ENCODE assay signal across 9 cellular contexts in genomic region chr9:79581388-79581787, GRCh38. TPM values are rescaled to one million over a fixed set of nuclear protein-coding genes. Genes with fewer than 3 reads are reported as not detected.
DNase-seq lines count a peak whose midpoint lies in the region; TF ChIP-seq lines count a peak whose summit lies in the region.
"Had no signal": no experiment of that assay in that cellular context is flagged by ENCODE, and none has a peak within 500 bp of the region (broad histone marks: within the 10 kb centered on the region; RNA-seq: fewer than 3 reads in every experiment).

No MANE protein-coding gene starts in this region.

- H3K36me3 ChIP-seq in Loucy (ENCODE audit: insufficient read depth, low read length): peaks cover 11% of the 10 kb centered on the region; the same call in 1 of the 2 replicates
- no peaks in the 10 kb centered on the region for H3K36me3 ChIP-seq in MM.1S (replicated peaks; ENCODE audit: insufficient read depth, low read length)
- peaks cover 32% of the 10 kb centered on the region for H3K36me3 ChIP-seq in OCI-LY7 (ENCODE audit: insufficient read depth, low read length)
- H3K36me3 ChIP-seq: uterus had no signal

- H3K79me2 ChIP-seq in Loucy (ENCODE audit: insufficient read depth, low read length): peaks cover 97% of the 10 kb centered on the region
- H3K79me2 ChIP-seq in MM.1S (ENCODE audit: low read length): no peaks in the 10 kb centered on the region
- no peaks in the 10 kb centered on the region; the same call in 1 of the 2 replicates for H3K79me2 ChIP-seq in OCI-LY7 (ENCODE audit: insufficient read depth, low read depth, low read length)

- POLR2A ChIA-PET in OCI-LY7 (lab: Charles Lee): interaction anchor here (0.6 kb wide), 1 partner anchor 28 kb away, joined by 3 read pairs; no protein-coding TSS in a partner anchor

- H2AFZ ChIP-seq in Loucy (ENCODE audit: low read length): no peak overlapping the region
- H2AFZ ChIP-seq in MM.1S (ENCODE audit: low read length): no peak overlapping the region
- no peak overlapping the region for H2AFZ ChIP-seq in OCI-LY7 (ENCODE audit: low read length)

- TF ChIP-seq CTCF in Loucy (conservative IDR thresholded peaks at IDR 0.05; ENCODE audit: low read length): no peak
- no peak for TF ChIP-seq CTCF in cardiac fibroblast (IDR thresholded peaks at IDR 0.05; ENCODE audit: low read depth, low read length)
- no peak for TF ChIP-seq CTCF in nephron progenitor cell (IDR thresholded peaks at IDR 0.05)
- TF ChIP-seq CTCF in MM.1S (IDR thresholded peaks at IDR 0.05; ENCODE audit: low read length): no peak
- no peak for TF ChIP-seq CTCF in OCI-LY7 (conservative IDR thresholded peaks at IDR 0.05; ENCODE audit: low read length)

- CTCF ChIA-PET in OCI-LY7 (lab: Charles Lee; ENCODE audit: unreplicated experiment): no interaction called here

- peak overlapping the region; percentile 11 for H3K27ac Mint-ChIP-seq in nephron progenitor cell

- H3K36me3 Mint-ChIP-seq in nephron progenitor cell (ENCODE audit: low read depth): peaks cover 70% of the 10 kb centered on the region

- H3K27me3 Mint-ChIP-seq in nephron progenitor cell (ENCODE audit: low read depth, poor library complexity): no peaks in the 10 kb centered on the region

- DNase-seq in COR-L47 (lab: John Stamatoyannopoulos, UW) (peak; percentile 56), cardiac fibroblast (ENCODE audit: low read depth in 2 of 2) (peak; percentile 60), nephron progenitor cell (no peak), mesenteric fat pad (ENCODE audit: low spot score) (no peak), MM.1S (no peak), OCI-LY7 (ENCODE audit: low spot score) (no peak)
- DNase-seq in activated effector memory CD4-positive, alpha-beta T cell treated with anti-CD3 and anti-CD28 coated beads, Interleukin-2, amount 50 U/mL, for 16 hours: no peak
- DNase-seq: uterus had no signal

- H3K27ac ChIP-seq in MM.1S (ENCODE audit: low read length): no peak overlapping the region
- no peak overlapping the region for H3K27ac ChIP-seq in OCI-LY7 (ENCODE audit: low read depth, low read length, poor library complexity, severe bottlenecking)

- H3K9me2 ChIP-seq in Loucy (replicated peaks; ENCODE audit: low read depth, low read length): no peaks in the 10 kb centered on the region
- H3K9me2 ChIP-seq in MM.1S (replicated peaks; ENCODE audit: insufficient read depth, low read length): no peaks in the 10 kb centered on the region
- H3K9me2 ChIP-seq in OCI-LY7 (ENCODE audit: insufficient read depth, low read length): no peaks in the 10 kb centered on the region

- H3K9me3 ChIP-seq in Loucy (ENCODE audit: insufficient read depth, low read depth, low read length) (no peaks in the 10 kb centered on the region), MM.1S (replicated peaks; ENCODE audit: insufficient read depth, low read length) (no peaks in the 10 kb centered on the region), OCI-LY7 (ENCODE audit: low read length) (no peaks in the 10 kb centered on the region)
- H3K9me3 ChIP-seq: uterus had no signal

- peak overlapping the region; percentile 39 for H3K4me3 Mint-ChIP-seq in nephron progenitor cell

- H3K27me3 ChIP-seq in Loucy (ENCODE audit: insufficient read depth, low read length, poor library complexity, severe bottlenecking): no peaks in the 10 kb centered on the region
- H3K27me3 ChIP-seq in MM.1S (replicated peaks; ENCODE audit: insufficient read depth, low read length): no peaks in the 10 kb centered on the region
- H3K27me3 ChIP-seq: uterus had no signal

- H3K4me3 ChIP-seq in Loucy (ENCODE audit: low read length, poor library complexity, severe bottlenecking) (peak overlapping the region; percentile 56), cardiac fibroblast (replicated peaks in 1 of 2; ENCODE audit: low read depth in 2 of 2, low read length in 2 of 2) (no peak overlapping the region), MM.1S (ENCODE audit: low read length) (no peak overlapping the region), OCI-LY7 (ENCODE audit: low read depth, low read length, poor library complexity, severe bottlenecking) (no peak overlapping the region)
- H3K4me3 ChIP-seq: uterus had no signal

- H3K4me1 Mint-ChIP-seq in nephron progenitor cell: peaks cover 100% of the 10 kb centered on the region

- H3F3A ChIP-seq in Loucy (ENCODE audit: low read depth) (no peaks in the 10 kb centered on the region; the same call in 1 of the 2 replicates), MM.1S (ENCODE audit: insufficient read depth, low read length) (no peaks in the 10 kb centered on the region)

- intact Hi-C loops in OCI-LY7 (cut with micrococcal nuclease; ENCODE audit: unreplicated experiment): no loop called here

- H3K4me1 ChIP-seq in Loucy (ENCODE audit: insufficient read depth, low read length, poor library complexity, severe bottlenecking) (peaks cover 88% of the 10 kb centered on the region), MM.1S (ENCODE audit: low read length) (no peaks in the 10 kb centered on the region), OCI-LY7 (ENCODE audit: insufficient read depth, low read length, poor library complexity, severe bottlenecking) (no peaks in the 10 kb centered on the region)

- H3K9me3 Mint-ChIP-seq in nephron progenitor cell: no peaks in the 10 kb centered on the region

- H3K4me2 ChIP-seq in Loucy (ENCODE audit: low read depth, low read length, poor library complexity, severe bottlenecking) (peak overlapping the region; percentile 89), MM.1S (ENCODE audit: low read depth, low read length) (no peak overlapping the region), OCI-LY7 (ENCODE audit: low read length) (no peak overlapping the region)

- H4K20me1 ChIP-seq in Loucy (ENCODE audit: insufficient read depth, low read length, poor library complexity, severe bottlenecking) (peaks cover 69% of the 10 kb centered on the region), MM.1S (ENCODE audit: insufficient read depth, low read length) (no peaks in the 10 kb centered on the region), OCI-LY7 (ENCODE audit: insufficient read depth, low read length) (no peaks in the 10 kb centered on the region)

- no TSS peak for BruUV-seq in OCI-LY7 (replicated peaks; lab: Mats Ljungman, UMichigan)

- H3K9ac ChIP-seq in Loucy (ENCODE audit: low read depth, low read length, poor library complexity, severe bottlenecking) (peak overlapping the region; percentile 16), MM.1S (ENCODE audit: low read length) (no peak overlapping the region)

RNA-seq across cellular contexts. Expression of gene TLE4, which starts 9.6 kb away (rescaled TPM):
- 25.5 TPM for total RNA-seq in mesenteric fat pad
- 32.8 and 36.7 TPM in 2 replicates for total RNA-seq in OCI-LY7 (2014; rRNA removed; shearing (Covaris generic))
- total RNA-seq in OCI-LY7 (2022): 41.7 and 47.4 TPM in 2 replicates

Comparison
In these comparisons a context has a peak if more than half of its experiments do, and no peak if none do; other contexts are left out.
1. DNase-seq: peak in COR-L47 (single experiment) and cardiac fibroblast (2 of 2); none in nephron progenitor cell (single experiment), mesenteric fat pad (single experiment), MM.1S (single experiment), OCI-LY7 (single experiment) and activated effector memory CD4-positive, alpha-beta T cell treated with anti-CD3 and anti-CD28 coated beads, Interleukin-2, amount 50 U/mL, for 16 hours (single experiment).